Comparison of ENCODE assay signal across 8 cellular contexts in the genomic region with DNA sequence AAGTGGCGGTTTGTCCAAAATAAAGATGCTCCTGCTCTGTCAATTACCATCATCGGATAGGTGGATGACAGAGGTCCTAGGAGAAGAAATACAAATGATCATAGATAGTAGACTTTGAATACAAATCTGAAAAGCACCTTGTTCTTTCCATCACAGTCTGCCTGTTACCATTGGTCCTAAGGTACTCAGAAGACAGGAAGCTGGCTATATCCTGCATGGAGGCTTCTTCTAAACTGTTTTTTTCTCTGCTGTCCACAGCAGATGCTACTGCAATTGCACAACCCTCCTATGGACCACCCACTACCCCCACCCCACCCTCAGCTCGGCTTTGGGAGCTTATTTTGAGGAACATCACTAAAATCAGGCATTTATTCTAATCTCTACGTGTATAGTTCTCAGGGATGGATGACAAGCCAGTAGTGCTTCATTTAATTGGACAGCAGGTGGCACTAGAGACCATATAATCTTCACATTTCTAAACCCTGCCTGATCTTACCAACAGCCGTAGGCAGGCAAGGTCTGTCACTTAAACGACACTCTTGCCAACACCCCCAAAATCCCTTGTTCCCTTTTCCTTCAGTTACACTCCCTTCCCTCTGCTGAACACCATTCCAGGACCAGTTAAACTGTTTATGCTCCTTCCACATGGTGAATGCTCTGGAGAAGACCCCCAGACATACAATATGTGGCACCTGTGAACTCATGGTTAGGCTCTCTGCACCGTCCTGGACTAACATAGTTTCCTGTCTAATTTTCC. TPM values are rescaled to one million over a fixed set of nuclear protein-coding genes. Genes with fewer than 3 reads are reported as not detected.
DNase-seq lines count a peak whose midpoint lies in the region; ATAC-seq and TF ChIP-seq lines count a peak whose summit lies in the region.

No MANE protein-coding gene starts in this region.

- no peak overlapping the region for H2BK15ac ChIP-seq in mesenchymal stem cell (ENCODE audit: low read depth, poor library complexity, severe bottlenecking)

- H2BK120ac ChIP-seq in mesenchymal stem cell (ENCODE audit: low read depth, low read length): no peak overlapping the region

- no peak overlapping the region for H3K4me2 ChIP-seq in mesenchymal stem cell (ENCODE audit: low read length, poor library complexity, severe bottlenecking)

- H2AK5ac ChIP-seq in mesenchymal stem cell (ENCODE audit: low read length, severe bottlenecking): no peak overlapping the region

- ATAC-seq in GM19455 (IDR thresholded peaks at IDR 0.05; ENCODE audit: unreplicated experiment): peak; percentile 97
- peak; percentile 96 for ATAC-seq in HG03439 (IDR thresholded peaks at IDR 0.05; ENCODE audit: unreplicated experiment)
- ATAC-seq in upper lobe of left lung (ENCODE audit: low FRiP score in 2 of 2): peak; percentile 90 to 96

- no peak overlapping the region for H4K8ac ChIP-seq in mesenchymal stem cell (ENCODE audit: low read length)

- H3K4me1 ChIP-seq in effector memory CD4-positive, alpha-beta T cell (ENCODE audit: control insufficient read depth, insufficient read depth, low read length, poor library complexity, severe bottlenecking): peaks cover 3% of the 10 kb centered on the region
- no peaks in the 10 kb centered on the region for H3K4me1 ChIP-seq in mesenchymal stem cell (ENCODE audit: control insufficient read depth, insufficient read depth, low read depth, low read length)
- peaks cover 0 to 8% (median 2%) of the 10 kb centered on the region in 4 donors for H3K4me1 ChIP-seq in upper lobe of left lung

- no peak overlapping the region for H2AFZ ChIP-seq in mesenchymal stem cell (ENCODE audit: low read depth, low read length)

- no peak overlapping the region for H3K23ac ChIP-seq in mesenchymal stem cell (ENCODE audit: low read length in 2 of 2)

- H2BK12ac ChIP-seq in mesenchymal stem cell (ENCODE audit: low read length in 2 of 2): no peak overlapping the region

- H3K4me3 ChIP-seq in effector memory CD4-positive, alpha-beta T cell (ENCODE audit: insufficient read depth, low read depth, low read length, poor library complexity, severe bottlenecking): no peak overlapping the region
- H3K4me3 ChIP-seq in mesenchymal stem cell (ENCODE audit: insufficient read depth in 1 of 2, low read depth in 1 of 2, low read length in 2 of 2) (no peak overlapping the region), upper lobe of left lung (no peak overlapping the region)

- no peak overlapping the region for H3K9ac ChIP-seq in mesenchymal stem cell (ENCODE audit: low read length)

- no peaks in the 10 kb centered on the region for H3K9me3 ChIP-seq in effector memory CD4-positive, alpha-beta T cell (ENCODE audit: control insufficient read depth, low read length)
- no peaks in the 10 kb centered on the region for H3K9me3 ChIP-seq in mesenchymal stem cell (ENCODE audit: control insufficient read depth, low read length)
- no peaks in the 10 kb centered on the region for H3K9me3 ChIP-seq in upper lobe of left lung

- no peak overlapping the region for H4K91ac ChIP-seq in mesenchymal stem cell (ENCODE audit: low read length)

- no peak overlapping the region for H3K4ac ChIP-seq in mesenchymal stem cell (ENCODE audit: low read depth in 1 of 2, low read length in 2 of 2)

- no peak overlapping the region for H3K27ac ChIP-seq in effector memory CD4-positive, alpha-beta T cell (ENCODE audit: insufficient read depth, low read length, poor library complexity, severe bottlenecking)
- H3K27ac ChIP-seq in mesenchymal stem cell (ENCODE audit: low read length, poor library complexity, severe bottlenecking) (no peak overlapping the region), upper lobe of left lung (no peak overlapping the region)

- H3K18ac ChIP-seq in mesenchymal stem cell (ENCODE audit: low read depth in 1 of 2, low read length in 2 of 2): no peak overlapping the region

- peak; percentile 76 to 88 (median 82) for TF ChIP-seq CTCF in upper lobe of left lung (IDR thresholded peaks at IDR 0.05)

- H3K27me3 ChIP-seq in effector memory CD4-positive, alpha-beta T cell (replicated peaks; ENCODE audit: control insufficient read depth, insufficient read depth, low read length, poor library complexity, severe bottlenecking): no peaks in the 10 kb centered on the region
- no peaks in the 10 kb centered on the region for H3K27me3 ChIP-seq in mesenchymal stem cell (ENCODE audit: control insufficient read depth in 1 of 2, insufficient read depth in 1 of 2, low read length in 2 of 2)
- no peaks in the 10 kb centered on the region for H3K27me3 ChIP-seq in upper lobe of left lung

- DNase-seq in DMS79 (lab: John Stamatoyannopoulos, UW) (peak; percentile 37), NCI-H446 (lab: John Stamatoyannopoulos, UW) (peak; percentile 68 to 83), mesenchymal stem cell (peak; percentile 81), upper lobe of left lung (peak in 1 of 2 donors; percentile 24)
- peak; percentile 33 to 49 for DNase-seq in activated CD4-positive, alpha-beta T cell treated with anti-CD3 and anti-CD28 coated beads for 4 hours
- peak in 2 of 3 donors; percentile 11 to 30 for DNase-seq in effector memory CD4-positive, alpha-beta T cell

- H3K79me1 ChIP-seq in mesenchymal stem cell (replicated peaks; ENCODE audit: low read length, poor library complexity, severe bottlenecking): no peaks in the 10 kb centered on the region

- TF ChIP-seq EP300 in upper lobe of left lung (IDR thresholded peaks at IDR 0.05): no peak

- no peak overlapping the region for H2BK5ac ChIP-seq in mesenchymal stem cell (ENCODE audit: low read depth, low read length, poor library complexity, severe bottlenecking)

- 27% methylated on average over 6 of the region's 7 CpGs for WGBS in mesenchymal stem cell
- WGBS in upper lobe of left lung, 2 donors: 33 to 35% methylated on average over 7 of the region's 7 CpGs

- no peak overlapping the region for H3K14ac ChIP-seq in mesenchymal stem cell (ENCODE audit: low read length in 2 of 2)

- TF ChIP-seq POLR2A in upper lobe of left lung (IDR thresholded peaks at IDR 0.05): no peak

- no peaks in the 10 kb centered on the region for H3K36me3 ChIP-seq in effector memory CD4-positive, alpha-beta T cell (ENCODE audit: control insufficient read depth, insufficient read depth, low read length)
- H3K36me3 ChIP-seq in mesenchymal stem cell (ENCODE audit: control insufficient read depth in 1 of 2, insufficient read depth in 2 of 2, low read depth in 1 of 2, low read length in 2 of 2) (no peaks in the 10 kb centered on the region), upper lobe of left lung (no peaks in the 10 kb centered on the region)

RNA-seq across cellular contexts. Expression of a gene that starts 6.6 kb away (rescaled TPM):
- 76.4 TPM for polyA plus RNA-seq in mesenchymal stem cell (2013, experiment 1 of 2)
- polyA plus RNA-seq in mesenchymal stem cell (2013, experiment 2 of 2): 83.4 TPM
- 10 to 100 TPM; 15.0 to 26.5 (median 21.2) TPM for total RNA-seq in upper lobe of left lung

RNA-seq across cellular contexts. Expression of a gene that starts 41.0 kb away (rescaled TPM):
- not detected for polyA plus RNA-seq in mesenchymal stem cell (2013, experiment 1 of 2)
- not detected for polyA plus RNA-seq in mesenchymal stem cell (2013, experiment 2 of 2)
- not detected for total RNA-seq in upper lobe of left lung

RNA-seq across cellular contexts. Expression of a gene that starts 44.3 kb away (rescaled TPM):
- polyA plus RNA-seq in mesenchymal stem cell (2013, experiment 1 of 2): 5.3 TPM
- 4.9 TPM for polyA plus RNA-seq in mesenchymal stem cell (2013, experiment 2 of 2)
- total RNA-seq in upper lobe of left lung: 10 to 100 TPM in 2 of 6 donors, 1 to 10 TPM in 4; 2.1 to 18.2 (median 8.4) TPM

RNA-seq across cellular contexts. Expression of a gene that starts 52.5 kb away (rescaled TPM):
- not detected for polyA plus RNA-seq in mesenchymal stem cell (2013, experiment 1 of 2)
- 0.07 TPM for polyA plus RNA-seq in mesenchymal stem cell (2013, experiment 2 of 2)
- under 1 TPM in 2 of 6 donors, not detected in 4; 0.37 to 0.89 TPM for total RNA-seq in upper lobe of left lung

RNA-seq across cellular contexts. Expression of a gene that starts 55.8 kb away (rescaled TPM):
- 32.6 TPM for polyA plus RNA-seq in mesenchymal stem cell (2013, experiment 1 of 2)
- polyA plus RNA-seq in mesenchymal stem cell (2013, experiment 2 of 2): 32.9 TPM
- total RNA-seq in upper lobe of left lung: 10 to 100 TPM; 37.1 to 75.4 (median 46.8) TPM
